In the genomic region with DNA sequence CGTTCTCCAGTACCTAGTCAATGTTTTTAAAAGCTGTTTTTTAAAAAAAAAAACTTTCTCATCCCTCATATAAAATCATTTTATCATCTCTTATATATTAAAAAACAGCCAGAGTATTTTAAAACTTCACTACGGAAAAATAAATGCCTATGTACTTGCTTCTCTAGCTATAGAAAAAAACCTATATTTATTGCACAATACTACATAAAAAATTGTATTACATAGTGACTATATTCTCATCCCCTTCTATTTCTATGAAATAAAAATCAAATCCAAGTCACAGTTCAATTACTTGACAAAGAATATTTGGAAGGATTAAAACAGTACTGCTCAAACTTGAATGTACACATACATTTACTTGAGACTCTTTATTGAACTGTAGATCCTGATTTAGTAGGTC, we compare ENCODE assay signal across 1 cellular context.
TF ChIP-seq lines count a peak whose summit lies in the region.

No MANE protein-coding gene starts in this region.

TF ChIP-seq in GM12878, 131 proteins besides CTCF, POLR2A, EP300 and RAD21 (continued from another document):
- TF ChIP-seq ZNF687 (IDR thresholded peaks at IDR 0.05) = no peak
- TF ChIP-seq, protein P1, sequence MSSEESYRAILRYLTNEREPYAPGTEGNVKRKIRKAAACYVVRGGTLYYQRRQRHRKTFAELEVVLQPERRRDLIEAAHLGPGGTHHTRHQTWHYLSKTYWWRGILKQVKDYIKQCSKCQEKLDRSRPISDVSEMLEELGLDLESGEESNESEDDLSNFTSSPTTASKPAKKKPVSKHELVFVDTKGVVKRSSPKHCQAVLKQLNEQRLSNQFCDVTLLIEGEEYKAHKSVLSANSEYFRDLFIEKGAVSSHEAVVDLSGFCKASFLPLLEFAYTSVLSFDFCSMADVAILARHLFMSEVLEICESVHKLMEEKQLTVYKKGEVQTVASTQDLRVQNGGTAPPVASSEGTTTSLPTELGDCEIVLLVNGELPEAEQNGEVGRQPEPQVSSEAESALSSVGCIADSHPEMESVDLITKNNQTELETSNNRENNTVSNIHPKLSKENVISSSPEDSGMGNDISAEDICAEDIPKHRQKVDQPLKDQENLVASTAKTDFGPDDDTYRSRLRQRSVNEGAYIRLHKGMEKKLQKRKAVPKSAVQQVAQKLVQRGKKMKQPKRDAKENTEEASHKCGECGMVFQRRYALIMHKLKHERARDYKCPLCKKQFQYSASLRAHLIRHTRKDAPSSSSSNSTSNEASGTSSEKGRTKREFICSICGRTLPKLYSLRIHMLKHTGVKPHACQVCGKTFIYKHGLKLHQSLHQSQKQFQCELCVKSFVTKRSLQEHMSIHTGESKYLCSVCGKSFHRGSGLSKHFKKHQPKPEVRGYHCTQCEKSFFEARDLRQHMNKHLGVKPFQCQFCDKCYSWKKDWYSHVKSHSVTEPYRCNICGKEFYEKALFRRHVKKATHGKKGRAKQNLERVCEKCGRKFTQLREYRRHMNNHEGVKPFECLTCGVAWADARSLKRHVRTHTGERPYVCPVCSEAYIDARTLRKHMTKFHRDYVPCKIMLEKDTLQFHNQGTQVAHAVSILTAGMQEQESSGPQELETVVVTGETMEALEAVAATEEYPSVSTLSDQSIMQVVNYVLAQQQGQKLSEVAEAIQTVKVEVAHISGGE (CRISPR knock-in tag; IDR thresholded peaks at IDR 0.05) = no peak
- TF ChIP-seq ZSCAN29 (IDR thresholded peaks at IDR 0.05) = no peak
- TF ChIP-seq RUNX3 (IDR thresholded peaks at IDR 0.05; ENCODE audit: low read length) = no peak
- TF ChIP-seq FOS (IDR thresholded peaks at IDR 0.05; ENCODE audit: borderline replicate concordance, extremely low read depth, insufficient read length) = no peak
- TF ChIP-seq ATF7 (IDR thresholded peaks at IDR 0.05; ENCODE audit: low read depth) = no peak
- TF ChIP-seq SP1 (IDR thresholded peaks at IDR 0.05; ENCODE audit: low read depth, low read length) = no peak
- TF ChIP-seq BMI1 (IDR thresholded peaks at IDR 0.05; ENCODE audit: borderline replicate concordance) = no peak
